8 cellular contexts compared by ENCODE assay signal in genomic region chr17:79023886-79024771, GRCh38. TPM values are rescaled to one million over a fixed set of nuclear protein-coding genes. Genes with fewer than 3 reads are reported as not detected.
A peak's percentile ranks its signal among the peaks of the same experiment; 100 is the strongest.
DNase-seq lines count a peak whose midpoint lies in the region; ATAC-seq and TF ChIP-seq lines count a peak whose summit lies in the region.

C1QTNF1 (plus strand) TSS chr17:79024169; CDS start chr17:79043969, 19,800 bp downstream.

- TF ChIP-seq POLR2A in IMR-90 (IDR thresholded peaks at IDR 0.05; ENCODE audit: low read depth, low read length), result no peak

- CTCF ChIA-PET in IMR-90 (lab: Yijun Ruan, JAX), result no interaction called here

- peak within 1 kb of the TSS; percentile 47; the same call in 1 of the 2 replicates for H3K18ac ChIP-seq in IMR-90 (ENCODE audit: low read depth, low read length)

- no TSS peak for BruUV-seq in IMR-90 (replicated peaks; lab: Mats Ljungman, UMichigan)

- H2AFZ ChIP-seq in IMR-90 (replicated peaks; ENCODE audit: low read length, poor library complexity) (peak within 1 kb of the TSS; percentile 96), neuron (ENCODE audit: low read depth, low read length) (peak within 1 kb of the TSS; percentile 80)

- peak within 1 kb of the TSS; percentile 53; the same call in 1 of the 2 replicates for H4K5ac ChIP-seq in IMR-90 (ENCODE audit: low read depth, low read length)

- H3K27me3 Mint-ChIP-seq in activated T-cell treated with anti-CD3 and anti-CD28 coated beads, Interleukin-2, amount 50 U/mL, for 72 hours (ENCODE audit: low read depth), result peaks cover 45% of the 10 kb centered on the region

- H4K8ac ChIP-seq in IMR-90 (ENCODE audit: low read depth in 2 of 2, low read length in 2 of 2), result peak within 1 kb of the TSS; percentile 58 to 67; a peak in 3 of 4 replicates

- peaks cover 4% of the 10 kb centered on the region for H3K4me1 Mint-ChIP-seq in activated T-cell treated with anti-CD3 and anti-CD28 coated beads, Interleukin-2, amount 50 U/mL, for 72 hours (ENCODE audit: low read depth)

- no peak within 1 kb of the TSS for H2BK5ac ChIP-seq in IMR-90 (ENCODE audit: low read depth, low read length, poor library complexity, severe bottlenecking)

- H3K9ac ChIP-seq in BLaER1 treated with 17β-estradiol and CSF1 and Interleukin-3, amounts not matched to agents 10 nM and 100 nM, result peak within 1 kb of the TSS; percentile 22 to 68 (median 59); a peak in 21 of 22 replicates
- H3K9ac ChIP-seq in IMR-90 (ENCODE audit: low read depth, low read length), result peak within 1 kb of the TSS; percentile 76

- H3K9me3 Mint-ChIP-seq in activated T-cell treated with anti-CD3 and anti-CD28 coated beads, Interleukin-2, amount 50 U/mL, for 72 hours, result no peaks in the 10 kb centered on the region

- H2BK15ac ChIP-seq in IMR-90 (ENCODE audit: low read depth, low read length), result peak within 1 kb of the TSS; percentile 71; the same call in 2 of the 3 replicates

- TF ChIP-seq RAD21 in IMR-90 (IDR thresholded peaks at IDR 0.05; ENCODE audit: low read length), result no peak

- H3K14ac ChIP-seq in IMR-90 (replicated peaks; ENCODE audit: low read depth, low read length), result peak within 1 kb of the TSS; percentile 36; the same call in 1 of the 2 replicates

- peaks cover 0 to 13% (median 0%) of the 10 kb centered on the region in 11 experiments; a peak in 3 of 22 replicates for H4K20me1 ChIP-seq in BLaER1 treated with 17β-estradiol and CSF1 and Interleukin-3, amounts not matched to agents 10 nM and 100 nM
- no peaks in the 10 kb centered on the region for H4K20me1 ChIP-seq in IMR-90 (ENCODE audit: insufficient read depth, low read length)

- dilution Hi-C loops in IMR-90 (cut with HindIII; ENCODE audit: low sequenced_read_pairs, unreplicated experiment), result no loop called here

- peaks cover 7 to 31% of the 10 kb centered on the region in 2 experiments; a peak in 2 of 4 replicates for H3K79me1 ChIP-seq in IMR-90 (ENCODE audit: low read depth in 1 of 2, low read length in 2 of 2)

- peak within 1 kb of the TSS; percentile 29; the same call in 1 of the 2 replicates for H3K56ac ChIP-seq in IMR-90 (ENCODE audit: extremely low read depth, insufficient read depth, low read length)

- H3K4me3 ChIP-seq in BLaER1 treated with 17β-estradiol and CSF1 and Interleukin-3, amounts not matched to agents 10 nM and 100 nM, result peak within 1 kb of the TSS; percentile 55 to 73 (median 64)
- H3K4me3 ChIP-seq in IMR-90 (ENCODE audit: insufficient read depth, low read depth, low read length), result peak within 1 kb of the TSS; percentile 85
- H3K4me3 ChIP-seq in foreskin fibroblast (ENCODE audit: low read depth in 1 of 2, low read length in 2 of 2), result peak within 1 kb of the TSS; percentile 68
- peak within 1 kb of the TSS; percentile 47 for H3K4me3 ChIP-seq in neuron (ENCODE audit: low read length)

- peaks cover 56 to 91% (median 57%) of the 10 kb centered on the region in 10 experiments for H3K4me1 ChIP-seq in BLaER1 treated with 17β-estradiol and CSF1 and Interleukin-3, amounts not matched to agents 10 nM and 100 nM
- H3K4me1 ChIP-seq in IMR-90 (ENCODE audit: control insufficient read depth, insufficient read depth, low read length), result peaks cover 38% of the 10 kb centered on the region
- peaks cover 9% of the 10 kb centered on the region for H3K4me1 ChIP-seq in neuron (ENCODE audit: insufficient read depth, low read length)

- peak within 1 kb of the TSS; percentile 49 for H4K91ac ChIP-seq in IMR-90 (ENCODE audit: insufficient read depth, low read depth, low read length)

- H3K4ac ChIP-seq in IMR-90 (ENCODE audit: low read depth, low read length), result peak within 1 kb of the TSS; percentile 66

- DNase-seq in IMR-90, result peak; percentile 38
- DNase-seq in activated T-cell treated with anti-CD3 and anti-CD28 coated beads, Interleukin-2, amount 50 U/mL, for 72 hours, result peak; percentile 62 to 65
- peak in 1 of 2 donors; percentile 79 for DNase-seq in foreskin fibroblast
- no peak for DNase-seq in kidney glomerular epithelial cell (lab: John Stamatoyannopoulos, UW)
- no peak for DNase-seq in effector CD4-positive, alpha-beta T cell

- peak within 1 kb of the TSS; percentile 87 for H2AK9ac ChIP-seq in IMR-90 (replicated peaks; ENCODE audit: low read depth, low read length, poor library complexity)

- H3K9me1 ChIP-seq in IMR-90 (ENCODE audit: insufficient read depth, low read length), result peaks cover 24% of the 10 kb centered on the region

- H3K4me2 ChIP-seq in BLaER1 treated with 17β-estradiol and CSF1 and Interleukin-3, amounts not matched to agents 10 nM and 100 nM, result peak within 1 kb of the TSS; percentile 92 to 100 (median 98)
- H3K4me2 ChIP-seq in IMR-90 (ENCODE audit: low read depth, low read length), result peak within 1 kb of the TSS; percentile 85

- H3K4me3 Mint-ChIP-seq in activated T-cell treated with anti-CD3 and anti-CD28 coated beads, Interleukin-2, amount 50 U/mL, for 72 hours, result peak within 1 kb of the TSS; percentile 76 to 79

- H3K27ac Mint-ChIP-seq in activated T-cell treated with anti-CD3 and anti-CD28 coated beads, Interleukin-2, amount 50 U/mL, for 72 hours, result no peak within 1 kb of the TSS

- no peaks in the 10 kb centered on the region for H3K9me3 ChIP-seq in BLaER1 treated with 17β-estradiol and CSF1 and Interleukin-3, amounts not matched to agents 10 nM and 100 nM (replicated peaks in 1 of 11)
- H3K9me3 ChIP-seq in IMR-90 (ENCODE audit: control insufficient read depth, insufficient read depth, low read length) (no peaks in the 10 kb centered on the region), neuron (ENCODE audit: low read length) (peaks cover 2% of the 10 kb centered on the region)

- peak within 1 kb of the TSS; percentile 66; the same call in 1 of the 2 replicates for H3K23ac ChIP-seq in IMR-90 (ENCODE audit: low read depth, low read length)

- peaks cover 24 to 45% (median 40%) of the 10 kb centered on the region in 11 experiments for H3K27me3 ChIP-seq in BLaER1 treated with 17β-estradiol and CSF1 and Interleukin-3, amounts not matched to agents 10 nM and 100 nM
- H3K27me3 ChIP-seq in IMR-90 (ENCODE audit: control insufficient read depth, insufficient read depth, low read length), result peaks cover 2% of the 10 kb centered on the region; the same call in 1 of the 2 replicates
- H3K27me3 ChIP-seq in neuron (ENCODE audit: insufficient read depth, low read length), result peaks cover 88% of the 10 kb centered on the region

- peak within 1 kb of the TSS; percentile 46 for H2AK5ac ChIP-seq in IMR-90 (ENCODE audit: low read depth, low read length)

- H3K36me3 ChIP-seq in BLaER1 treated with 17β-estradiol and CSF1 and Interleukin-3, amounts not matched to agents 10 nM and 100 nM, result no peaks in the 10 kb centered on the region
- H3K36me3 ChIP-seq in IMR-90 (ENCODE audit: control insufficient read depth, insufficient read depth, low read length) (no peaks in the 10 kb centered on the region), neuron (ENCODE audit: insufficient read depth, low read length) (no peaks in the 10 kb centered on the region)

- H3K27ac ChIP-seq in BLaER1 treated with 17β-estradiol and CSF1 and Interleukin-3, amounts not matched to agents 10 nM and 100 nM, result 0 out of 22 replicates have a peak within 1 kb of the TSS, but pooled peaks of 2 of the 11 experiments have one; percentile 7 to 20
- H3K27ac ChIP-seq in IMR-90 (ENCODE audit: insufficient read depth, low read length), result peak within 1 kb of the TSS; percentile 43; the same call in 1 of the 2 replicates

- 3% methylated on average over 13 of the region's 77 CpGs; no CpG with 5 or more reads in 1 of the 2 experiments for WGBS in IMR-90 (ENCODE audit: extremely low coverage in 2 of 2, insufficient read length in 1 of 2), 2 experiments

- peak; percentile 53 for ATAC-seq in IMR-90 (ENCODE audit: low read depth)
- ATAC-seq in activated T-cell treated with anti-CD3 and anti-CD28 coated beads, Interleukin-2, amount 50 U/mL, for 72 hours (replicated peaks in 1 of 2), result peak; percentile 87 to 89
- ATAC-seq in HG03039 (IDR thresholded peaks at IDR 0.05; ENCODE audit: unreplicated experiment), result no peak

- in situ Hi-C loops in IMR-90 (cut with MboI; ENCODE audit: low sequenced_read_pairs), result loop anchor here (5.0 kb wide), 1 partner anchor 58 kb away; no protein-coding TSS in a partner anchor

- POLR2A ChIA-PET in IMR-90 (lab: Charles Lee; ENCODE audit: unreplicated experiment), result no interaction called here

- H2BK20ac ChIP-seq in IMR-90 (ENCODE audit: low read depth, low read length), result no peak within 1 kb of the TSS

- intact Hi-C loops in IMR-90 (cut with micrococcal nuclease), result no loop called here

- no peaks in the 10 kb centered on the region for H3K36me3 Mint-ChIP-seq in activated T-cell treated with anti-CD3 and anti-CD28 coated beads, Interleukin-2, amount 50 U/mL, for 72 hours (ENCODE audit: insufficient read depth in 2 of 2)

- H2BK120ac ChIP-seq in IMR-90 (ENCODE audit: low read depth, low read length), result peak within 1 kb of the TSS; percentile 83

- TF ChIP-seq CTCF in IMR-90 (conservative IDR thresholded peaks at IDR 0.05; ENCODE audit: low read depth, low read length) (peak; percentile 28; the same call in 1 of the 2 replicates), foreskin fibroblast (IDR thresholded peaks at IDR 0.05; ENCODE audit: low read depth, low read length) (no peak)

TF ChIP-seq in IMR-90, 13 proteins besides CTCF, POLR2A, EP300 and RAD21 (continues in another document):
- TF ChIP-seq RCOR1 (IDR thresholded peaks at IDR 0.05; ENCODE audit: insufficient replicate concordance, low read length) (no peak), RFX5 (IDR thresholded peaks at IDR 0.05; ENCODE audit: low read depth, low read length) (no peak), MAZ (IDR thresholded peaks at IDR 0.05; ENCODE audit: borderline replicate concordance, low read depth, low read length) (no peak; the same call in 1 of the 2 replicates), SMC3 (IDR thresholded peaks at IDR 0.05; ENCODE audit: low read depth, low read length) (no peak), MXI1 (IDR thresholded peaks at IDR 0.05; ENCODE audit: borderline replicate concordance, low read depth, low read length) (no peak; the same call in 1 of the 2 replicates), ELK1 (IDR thresholded peaks at IDR 0.05; ENCODE audit: borderline replicate concordance, low read depth, low read length) (no peak), NFE2L2 (IDR thresholded peaks at IDR 0.05; ENCODE audit: low read depth, low read length) (no peak)

RNA-seq across cellular contexts. Expression of gene C1QTNF1, which starts in this region (rescaled TPM):
- total RNA-seq in IMR-90 (2012; rRNA removed), result 1.7 and 3.4 TPM in 2 replicates
- 8.4 and 9.0 TPM in 2 replicates for polyA plus RNA-seq in IMR-90 (2012; rRNA removed)
- 5.2 and 16.8 TPM in 2 replicates for polyA plus RNA-seq in IMR-90 (2012; cell fraction: cytosol; rRNA removed)
- 7.4 and 9.5 TPM in 2 replicates for polyA plus RNA-seq in IMR-90 (2012; cell fraction: nucleus; rRNA removed; ENCODE audit: low replicate concordance)
- total RNA-seq in activated T-cell treated with anti-CD3 and anti-CD28 coated beads, Interleukin-2, amount 50 U/mL, for 72 hours, result under 1 TPM; 0.31 to 0.88 TPM

Comparison
In these comparisons a context has a peak if more than half of its experiments do, and no peak if none do; other contexts are left out.
1. Peak in DNase-seq and ATAC-seq in activated T-cell treated with anti-CD3 and anti-CD28 coated beads, Interleukin-2, amount 50 U/mL, for 72 hours; RNA of the gene not detected or under 1 TPM.